1 cellular context compared by ENCODE assay signal in the genomic region with DNA sequence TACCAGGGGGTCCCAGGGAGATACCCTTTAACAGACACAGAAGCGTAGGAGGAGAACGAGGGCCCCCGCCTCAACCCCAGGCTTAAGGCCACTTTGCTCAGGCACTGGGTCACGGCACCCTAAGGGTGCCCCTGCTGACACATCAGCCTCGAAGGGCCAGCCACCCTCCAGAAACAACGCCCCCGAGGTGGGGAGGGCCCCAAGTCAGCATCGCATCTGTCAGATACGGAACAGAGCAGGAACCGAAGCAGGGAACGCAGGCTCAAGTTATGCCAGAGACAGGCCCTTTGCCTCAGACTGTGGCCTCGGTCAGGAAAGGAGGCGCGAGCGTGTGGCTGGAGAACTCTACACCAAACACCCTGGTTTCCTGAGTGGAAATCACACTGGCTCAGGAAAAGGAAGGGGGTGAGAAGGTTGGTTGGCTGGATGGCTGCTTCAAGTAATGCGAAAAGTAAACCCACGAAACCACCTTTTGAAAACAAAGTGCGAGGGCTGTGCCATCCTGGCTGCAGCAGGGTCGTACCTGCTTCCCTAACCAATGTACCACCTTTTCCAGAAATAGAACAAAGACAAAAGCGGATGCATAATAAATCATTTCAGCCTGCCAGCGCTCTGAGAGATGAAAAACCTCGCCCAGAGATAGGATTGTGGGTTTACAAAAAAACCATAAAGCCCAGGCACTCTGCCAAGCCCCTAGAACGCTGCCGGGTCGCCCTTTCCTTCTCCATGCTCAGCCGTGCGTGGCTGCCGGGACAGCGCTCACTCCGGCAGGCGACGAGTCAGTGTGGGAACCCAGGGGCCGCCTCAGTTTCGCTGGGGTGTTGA.
TF ChIP-seq lines count a peak whose summit lies in the region.

No MANE protein-coding gene starts in this region.

TF ChIP-seq in H1, 55 proteins besides CTCF, POLR2A, EP300 and RAD21:
- TF ChIP-seq CTBP2 (IDR thresholded peaks at IDR 0.05; ENCODE audit: borderline replicate concordance, insufficient read depth, insufficient read length, low read length) (no peak), TAF7 (optimal IDR thresholded peaks at IDR 0.05; ENCODE audit: borderline replicate concordance, low read depth, low read length) (no peak), JUND (IDR thresholded peaks at IDR 0.05; ENCODE audit: low read length) (no peak), TAF1 (IDR thresholded peaks at IDR 0.05; ENCODE audit: low read depth, low read length) (no peak), JUN (IDR thresholded peaks at IDR 0.05; ENCODE audit: low read depth, low read length) (no peak)
